Comparison of ENCODE assay signal across 36 cellular contexts in genomic region chr4:67555447-67555846, GRCh38. TPM values are rescaled to one million over a fixed set of nuclear protein-coding genes. Genes with fewer than 3 reads are reported as not detected.
"Had no signal": no experiment of that assay in that cellular context is flagged by ENCODE, and none has a peak within 500 bp of the region (broad histone marks: within the 10 kb centered on the region; RNA-seq: fewer than 3 reads in every experiment).

No MANE protein-coding gene starts in this region.

- H3K27ac ChIP-seq: PC-9, RWPE1, VCaP had no signal

- H3K36me3 ChIP-seq: MG63 had no signal

- ATAC-seq: activated CD8-positive, alpha-beta T cell treated with anti-CD3 and anti-CD28 coated beads, Interleukin-2, amount 10 ng/mL, durations not matched to agents 7 days and 5 days; activated naive CD8-positive, alpha-beta T cell treated with anti-CD3 and anti-CD28 coated beads, Interleukin-2, amount 50 U/mL, for 24 hours; Right ventricle myocardium inferior had no signal

- H3K27me3 Mint-ChIP-seq: activated CD4-positive, alpha-beta T cell treated with anti-CD3 and anti-CD28 coated beads, Interleukin-2, amount 10 ng/mL, durations not matched to agents 24 days and 14 days; activated naive CD8-positive, alpha-beta T cell treated with anti-CD3 and anti-CD28 coated beads, Interleukin-2, amount 50 U/mL, for 24 hours; activated T-cell treated with anti-CD3 and anti-CD28 coated beads, Interleukin-2, amount 50 U/mL, for 24 hours had no signal

- H3K4me3 ChIP-seq: MG63, PC-9 had no signal

- H3K9me3 Mint-ChIP-seq: activated CD4-positive, alpha-beta T cell treated with anti-CD3 and anti-CD28 coated beads, Interleukin-2, amount 10 ng/mL, durations not matched to agents 24 days and 14 days; activated naive CD8-positive, alpha-beta T cell treated with anti-CD3 and anti-CD28 coated beads, Interleukin-2, amount 50 U/mL, for 24 hours; activated T-cell treated with anti-CD3 and anti-CD28 coated beads, Interleukin-2, amount 50 U/mL, for 24 hours; activated T-helper 2 cell treated with anti-CD3 and anti-CD28 coated beads, Interferon-gamma antibody, Interleukin-2, Interleukin-4, amounts not matched to agents 10 μg/mL and 5 μg/mL and 100 μg/mL, durations not matched to agents 14 hours and 24 hours and 36 hours; brain had no signal

- H3K4me3 Mint-ChIP-seq: activated CD4-positive, alpha-beta T cell treated with anti-CD3 and anti-CD28 coated beads, Interleukin-2, amount 10 ng/mL, durations not matched to agents 24 days and 14 days; activated CD8-positive, alpha-beta T cell treated with anti-CD3 and anti-CD28 coated beads, Interleukin-2, amount 10 ng/mL, durations not matched to agents 7 days and 5 days; activated naive CD8-positive, alpha-beta T cell; activated naive CD8-positive, alpha-beta T cell treated with anti-CD3 and anti-CD28 coated beads, Interleukin-2, amount 50 U/mL, for 24 hours; activated T-cell treated with anti-CD3 and anti-CD28 coated beads, Interleukin-2, amount 50 U/mL, for 24 hours; brain had no signal

- H3K27me3 ChIP-seq: MG63 had no signal

- H3K27ac Mint-ChIP-seq: activated CD4-positive, alpha-beta T cell treated with anti-CD3 and anti-CD28 coated beads, Interleukin-2, amount 10 ng/mL, durations not matched to agents 24 days and 14 days; activated CD8-positive, alpha-beta T cell treated with anti-CD3 and anti-CD28 coated beads, Interleukin-2, amount 10 ng/mL, durations not matched to agents 7 days and 5 days; activated naive CD8-positive, alpha-beta T cell; activated naive CD8-positive, alpha-beta T cell treated with anti-CD3 and anti-CD28 coated beads, Interleukin-2, amount 50 U/mL, for 24 hours; activated T-cell treated with anti-CD3 and anti-CD28 coated beads, Interleukin-2, amount 50 U/mL, for 24 hours; activated T-helper 2 cell treated with anti-CD3 and anti-CD28 coated beads, Interferon-gamma antibody, Interleukin-2, Interleukin-4, amounts not matched to agents 10 μg/mL and 5 μg/mL and 100 μg/mL, durations not matched to agents 14 hours and 24 hours and 36 hours; brain had no signal

- DNase-seq: activated CD4-positive, alpha-beta T cell treated with anti-CD3 and anti-CD28 coated beads, Interleukin-2, amount 10 ng/mL, durations not matched to agents 24 days and 14 days; activated CD4-positive, alpha-beta T cell treated with anti-CD3 and anti-CD28 coated beads, Interleukin-2, amount 50 U/mL, for 48 hours; activated CD8-positive, alpha-beta T cell treated with anti-CD3 and anti-CD28 coated beads, Interleukin-2, amount 10 ng/mL, durations not matched to agents 7 days and 5 days; activated gamma-delta T cell; activated naive CD4-positive, alpha-beta T cell treated with Interleukin-2 at 50 U/mL for 16 hours; activated naive CD8-positive, alpha-beta T cell treated with anti-CD3 and anti-CD28 coated beads, Interleukin-2, amount 50 U/mL, for 24 hours; activated T-cell treated with anti-CD3 and anti-CD28 coated beads, Interleukin-2, amount 50 U/mL, for 24 hours; anterior cingulate cortex; caudate nucleus; cerebellar nuclear complex; Kasumi-1; KBM-7; MG63; MV-4-11; NCI-H1092; NCI-H1436 treated with DMSO at 0.1 percent for 48 hours; NCI-H1694 treated with DMSO at 0.1 percent for 48 hours; NCI-H2029; NCI-H2171; NCI-H510A; NCI-H526; NCI-H748 treated with DMSO at 0.1 percent for 48 hours; NK-92 treated with Interleukin-12 subunit alpha and Interleukin-12 subunit beta, amount 100 ng/mL, for 24 hours; PC-9; SIG-M5; SW 1271; T-helper 1 cell; T-helper 2 cell; T-helper 9 cell had no signal

- H2AFZ ChIP-seq: PC-9 had no signal

- H3K36me3 Mint-ChIP-seq: activated naive CD8-positive, alpha-beta T cell; brain had no signal

- H3K4me2 ChIP-seq: PC-9 had no signal

RNA-seq across cellular contexts. Expression of gene STAP1, which starts 3.1 kb away (rescaled TPM):
- total RNA-seq: PC-9, Right ventricle myocardium inferior, SK-MEL-5 had no signal
